ENCODE assay signal across 12 cellular contexts in genomic region chr16:74896389-74897370, GRCh38.
DNase-seq lines count a peak whose midpoint lies in the region; ATAC-seq, FAIRE-seq and TF ChIP-seq lines count a peak whose summit lies in the region.
"Had no signal": no experiment of that assay in that cellular context is flagged by ENCODE, and none has a peak within 500 bp of the region (broad histone marks: within the 10 kb centered on the region; RNA-seq: fewer than 3 reads in every experiment).

No MANE protein-coding gene starts in this region.

- no peak for ATAC-seq in HG03469 (IDR thresholded peaks at IDR 0.05; ENCODE audit: unreplicated experiment)

- FAIRE-seq in keratinocyte (lab: Jason Lieb, UNC) (peak; percentile 86), D721Med (lab: Jason Lieb, UNC) (no peak)

- dilution Hi-C loops in mammary epithelial cell (cut with HindIII; ENCODE audit: low sequenced_read_pairs) = no loop called here
- dilution Hi-C loops in keratinocyte (cut with MboI; ENCODE audit: extremely low pct_ligation_motif_present, low sequenced_read_pairs) = no loop called here

- in situ Hi-C loops in mammary epithelial cell (cut with MboI; ENCODE audit: low sequenced_read_pairs in 2 of 2) = no loop called here

- CTCF ChIA-PET in mammary epithelial cell (lab: Charles Lee; ENCODE audit: low non-redundant PET) = no interaction called here

- BruUV-seq in mammary epithelial cell (replicated peaks; lab: Mats Ljungman, UMichigan) = no TSS peak

- H3K27ac ChIP-seq in mammary epithelial cell (ENCODE audit: insufficient read depth, low read depth, low read length) = no peak overlapping the region
- H3K27ac ChIP-seq in keratinocyte (ENCODE audit: control insufficient read depth, insufficient read depth, low read length) = no peak overlapping the region
- H3K27ac ChIP-seq: neural progenitor cell had no signal

- H3K4me3 ChIP-seq in AG10803 (ENCODE audit: low read length) (no peak overlapping the region), mammary epithelial cell (replicated peaks in 1 of 3; ENCODE audit: insufficient read depth in 1 of 3, low read depth in 2 of 3, low read length in 3 of 3) (no peak overlapping the region), keratinocyte (ENCODE audit: control insufficient read depth in 2 of 3, extremely low read depth in 1 of 3, insufficient read depth in 2 of 3, low read depth in 1 of 3, low read length in 3 of 3) (no peak overlapping the region)
- H3K4me3 ChIP-seq: neural progenitor cell had no signal

- 74% methylated on average over 7 of the region's 14 CpGs for WGBS in mammary epithelial cell (ENCODE audit: low coverage, missing lambda C conversion rate)

- H3K9me3 ChIP-seq in mammary epithelial cell (replicated peaks; ENCODE audit: insufficient read depth, low read length) = no peaks in the 10 kb centered on the region
- H3K9me3 ChIP-seq in keratinocyte (ENCODE audit: control insufficient read depth, low read depth, low read length) = no peaks in the 10 kb centered on the region

- H2AFZ ChIP-seq in mammary epithelial cell (ENCODE audit: low read depth, low read length) = no peak overlapping the region
- H2AFZ ChIP-seq in keratinocyte (ENCODE audit: control insufficient read depth, low read length) = no peak overlapping the region
- H2AFZ ChIP-seq: neural progenitor cell had no signal

- H3K4me1 ChIP-seq in mammary epithelial cell (ENCODE audit: insufficient read depth, low read length) (peaks cover 4% of the 10 kb centered on the region), keratinocyte (ENCODE audit: control insufficient read depth, extremely low read depth, insufficient read depth, low read length) (peaks cover 10% of the 10 kb centered on the region)

- TF ChIP-seq CTCF in AG10803 (conservative IDR thresholded peaks at IDR 0.05; ENCODE audit: low read length) (no peak), mammary epithelial cell (conservative IDR thresholded peaks at IDR 0.05 in 1 of 2, IDR thresholded peaks at IDR 0.05 in 1 of 2; ENCODE audit: extremely low read depth in 1 of 2, insufficient read depth in 1 of 2, low read depth in 1 of 2, low read length in 2 of 2) (no peak), keratinocyte (optimal IDR thresholded peaks at IDR 0.05 in 1 of 3, IDR thresholded peaks at IDR 0.05 in 1 of 3, conservative IDR thresholded peaks at IDR 0.05 in 1 of 3; ENCODE audit: extremely low read depth in 1 of 3, insufficient read depth in 2 of 3, low read length in 3 of 3) (no peak), D721Med (IDR thresholded peaks at IDR 0.05; ENCODE audit: insufficient read depth, missing control alignments) (no peak)

- H3K79me2 ChIP-seq in mammary epithelial cell (ENCODE audit: insufficient read depth, low read length) (no peaks in the 10 kb centered on the region), keratinocyte (ENCODE audit: control insufficient read depth, insufficient read depth, low read length) (no peaks in the 10 kb centered on the region)

- H3K9me1 ChIP-seq in keratinocyte (ENCODE audit: control insufficient read depth, extremely low read depth, insufficient read depth, low read length) = no peaks in the 10 kb centered on the region

- no peaks in the 10 kb centered on the region for H3K27me3 ChIP-seq in mammary epithelial cell (ENCODE audit: insufficient read depth, low read length)
- H3K27me3 ChIP-seq in keratinocyte (ENCODE audit: control insufficient read depth, extremely low read depth, insufficient read depth, low read length) = no peaks in the 10 kb centered on the region
- H3K27me3 ChIP-seq: neural progenitor cell had no signal

- DNase-seq in AG10803 (ENCODE audit: low read depth) (peak; percentile 58), HT1080 (ENCODE audit: low read depth) (peak; percentile 77), mammary epithelial cell (peak; percentile 62), keratinocyte (ENCODE audit: low read depth, low spot score) (peak; percentile 41), MV-4-11 (lab: John Stamatoyannopoulos, UW) (no peak), OCI-M1 (lab: John Stamatoyannopoulos, UW) (no peak), D721Med (ENCODE audit: insufficient read length, low spot score) (no peak)
- DNase-seq: activated CD8-positive, alpha-beta memory T cell treated with anti-CD3 and anti-CD28 coated beads for 24 hours; NCI-H2171 treated with DMSO at 0.1 percent for 48 hours; stimulated activated CD4-positive, alpha-beta T cell treated with anti-CD3 and anti-CD28 coated beads, Interleukin-4, amount 100 ng/mL, for 24 hours had no signal

- H3K36me3 ChIP-seq in mammary epithelial cell (ENCODE audit: insufficient read depth, low read length) (peaks cover 3% of the 10 kb centered on the region), keratinocyte (ENCODE audit: control insufficient read depth in 2 of 2, extremely low read depth in 1 of 2, insufficient read depth in 2 of 2, low read length in 2 of 2) (peaks cover 5 to 12% of the 10 kb centered on the region in 2 experiments)

- H3K9ac ChIP-seq in mammary epithelial cell (ENCODE audit: insufficient read depth, low read length) = no peak overlapping the region
- no peak overlapping the region for H3K9ac ChIP-seq in keratinocyte (ENCODE audit: control insufficient read depth, extremely low read depth, insufficient read depth, low read length)
- H3K9ac ChIP-seq: neural progenitor cell had no signal

- intact Hi-C loops in mammary epithelial cell (cut with micrococcal nuclease) = loop anchor here (10.0 kb wide), 1 partner anchor 218 kb away; the partner anchor contains the start of gene LDHD

- H3K4me2 ChIP-seq in mammary epithelial cell (ENCODE audit: insufficient read depth, low read depth, low read length) (no peak overlapping the region), keratinocyte (ENCODE audit: control insufficient read depth, extremely low read depth, insufficient read depth, low read depth, low read length) (no peak overlapping the region)
- H3K4me2 ChIP-seq: neural progenitor cell had no signal

- H4K20me1 ChIP-seq in mammary epithelial cell (ENCODE audit: insufficient read depth, low read length) = no peaks in the 10 kb centered on the region
- H4K20me1 ChIP-seq in keratinocyte (ENCODE audit: control insufficient read depth, extremely low read depth, insufficient read depth, low read length) = no peaks in the 10 kb centered on the region

Comparison
In these comparisons a context has a peak if more than half of its experiments do, and no peak if none do; other contexts are left out.
1. DNase-seq: peak in AG10803 (single experiment), HT1080 (single experiment), mammary epithelial cell (single experiment) and keratinocyte (single experiment); none in MV-4-11 (single experiment), OCI-M1 (single experiment) and D721Med (single experiment).